Comparison of ENCODE assay signal across 9 cellular contexts in the genomic region with DNA sequence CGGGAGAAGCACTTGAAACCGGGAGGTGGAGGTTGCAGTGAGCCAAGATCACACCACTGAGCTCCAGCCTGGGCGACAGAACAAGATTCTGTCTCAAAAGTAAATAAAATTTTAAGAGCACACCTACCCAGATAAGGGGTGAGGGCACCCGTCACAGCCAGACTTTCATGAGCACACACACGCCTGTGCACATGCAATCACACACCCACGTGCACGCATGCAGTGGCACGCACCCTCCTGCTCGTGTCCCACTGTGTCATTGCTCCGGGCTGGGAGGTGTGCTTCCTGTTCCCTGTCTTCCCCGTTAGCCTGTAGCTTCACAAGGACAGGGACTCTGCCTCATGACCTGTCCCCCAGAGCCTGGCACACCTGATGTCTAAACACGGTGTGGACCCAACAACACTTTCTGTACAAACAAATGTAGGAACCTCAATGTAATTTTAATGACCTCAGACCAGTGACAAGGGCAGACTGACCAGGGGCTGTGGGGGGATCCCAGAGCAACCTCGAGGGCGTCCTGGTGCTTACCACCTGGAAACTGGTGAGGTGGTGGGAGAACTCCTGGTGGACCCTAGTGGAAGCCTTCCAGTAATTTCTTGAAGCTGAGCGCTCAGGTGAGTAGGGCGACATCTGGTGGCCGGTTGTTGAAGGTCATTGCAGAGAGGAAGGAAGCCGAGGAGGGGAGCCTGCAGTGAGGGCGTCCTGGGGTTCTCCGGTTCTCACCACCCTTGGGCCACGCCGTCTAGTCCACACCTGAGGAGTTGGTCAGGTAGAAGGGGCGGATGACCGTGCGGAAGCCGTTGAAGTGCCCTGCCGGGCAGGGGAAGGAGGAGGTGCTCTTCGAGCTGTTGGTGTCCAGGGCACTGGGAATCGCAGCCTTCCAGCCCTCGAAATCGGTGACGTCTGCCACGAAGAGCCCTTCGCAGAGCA. TPM values are rescaled to one million over a fixed set of nuclear protein-coding genes. Genes with fewer than 3 reads are reported as not detected.
DNase-seq lines count a peak whose midpoint lies in the region; ATAC-seq and TF ChIP-seq lines count a peak whose summit lies in the region.
"Had no signal": no experiment of that assay in that cellular context is flagged by ENCODE, and none has a peak within 500 bp of the region (broad histone marks: within the 10 kb centered on the region; RNA-seq: fewer than 3 reads in every experiment).

No MANE protein-coding gene starts in this region.

- no peak overlapping the region for H3K9ac ChIP-seq in Karpas-422 (ENCODE audit: low read length)

- H2AFZ ChIP-seq in Karpas-422 (ENCODE audit: low read length): no peak overlapping the region

- H3K27ac ChIP-seq in Karpas-422 (ENCODE audit: low read length): no peak overlapping the region

- H3K4me1 ChIP-seq in Karpas-422 (ENCODE audit: low read length): peaks cover 15% of the 10 kb centered on the region

- H3K36me3 Mint-ChIP-seq in activated T-cell treated with anti-CD3 and anti-CD28 coated beads, Interleukin-2, amount 50 U/mL, for 72 hours (ENCODE audit: insufficient read depth in 2 of 2): no peaks in the 10 kb centered on the region
- no peaks in the 10 kb centered on the region for H3K36me3 Mint-ChIP-seq in nephron (ENCODE audit: low read depth)

- no peaks in the 10 kb centered on the region for H3K9me3 Mint-ChIP-seq in activated T-cell treated with anti-CD3 and anti-CD28 coated beads, Interleukin-2, amount 50 U/mL, for 72 hours
- no peaks in the 10 kb centered on the region for H3K9me3 Mint-ChIP-seq in nephron

- no peak overlapping the region for H3K27ac Mint-ChIP-seq in activated T-cell treated with anti-CD3 and anti-CD28 coated beads, Interleukin-2, amount 50 U/mL, for 72 hours
- peak overlapping the region; percentile 74 to 79 (median 78) for H3K27ac Mint-ChIP-seq in nephron

- ATAC-seq in activated T-cell treated with anti-CD3 and anti-CD28 coated beads, Interleukin-2, amount 50 U/mL, for 72 hours (replicated peaks in 1 of 2): peak; percentile 56 to 57
- ATAC-seq in stimulated activated naive CD8-positive, alpha-beta T cell treated with anti-CD3 and anti-CD28 coated beads, Interleukin-15, Interleukin-2, amounts not matched to agents 100 U/mL and 50 U/mL, for 24 hours: peak; percentile 62
- ATAC-seq in HG03565 (IDR thresholded peaks at IDR 0.05; ENCODE audit: unreplicated experiment): no peak

- no peaks in the 10 kb centered on the region for H3K27me3 Mint-ChIP-seq in activated T-cell treated with anti-CD3 and anti-CD28 coated beads, Interleukin-2, amount 50 U/mL, for 72 hours (ENCODE audit: low read depth)
- H3K27me3 Mint-ChIP-seq in nephron (ENCODE audit: low read depth): peaks cover 10% of the 10 kb centered on the region

- peak; percentile 81 to 95 (median 82) for TF ChIP-seq CTCF in nephron (IDR thresholded peaks at IDR 0.05; ENCODE audit: unreplicated experiment in 3 of 3)

- H3K4me1 Mint-ChIP-seq in activated T-cell treated with anti-CD3 and anti-CD28 coated beads, Interleukin-2, amount 50 U/mL, for 72 hours (ENCODE audit: low read depth): peaks cover 5% of the 10 kb centered on the region
- peaks cover 23% of the 10 kb centered on the region for H3K4me1 Mint-ChIP-seq in nephron

- H3K9me3 ChIP-seq in Karpas-422 (ENCODE audit: low read length): no peaks in the 10 kb centered on the region

- in situ Hi-C loops in Caki2 (cut with HindIII; ENCODE audit: low pct_unique_long_range_greater_than_20kb, low sequenced_read_pairs): no loop called here

- no peaks in the 10 kb centered on the region for H3K79me2 ChIP-seq in Karpas-422 (ENCODE audit: low read length)

- H3K4me3 ChIP-seq in Karpas-422 (ENCODE audit: low read length): no peak overlapping the region

- no peak overlapping the region for H3K4me2 ChIP-seq in Karpas-422 (ENCODE audit: low read depth, low read length, poor library complexity, severe bottlenecking)

- peaks cover 6% of the 10 kb centered on the region; the same call in 1 of the 2 replicates for H4K20me1 ChIP-seq in Karpas-422 (ENCODE audit: insufficient read depth, low read depth, low read length)

- H3K4me3 Mint-ChIP-seq in activated T-cell treated with anti-CD3 and anti-CD28 coated beads, Interleukin-2, amount 50 U/mL, for 72 hours: no peak overlapping the region
- peak overlapping the region; percentile 21 to 70 (median 57) for H3K4me3 Mint-ChIP-seq in nephron

- no peaks in the 10 kb centered on the region for H3K36me3 ChIP-seq in Karpas-422 (ENCODE audit: insufficient read depth, low read length)

- H3K9me2 ChIP-seq in Karpas-422 (replicated peaks; ENCODE audit: insufficient read depth, low read length): no peaks in the 10 kb centered on the region

- DNase-seq in Caki2 (ENCODE audit: low read depth) (peak; percentile 61), Karpas-422 (peak; percentile 91), RPMI8226 (peak; percentile 84), fibroblast of gingiva (ENCODE audit: low read depth) (peak; percentile 51)
- DNase-seq in activated T-cell treated with anti-CD3 and anti-CD28 coated beads, Interleukin-2, amount 50 U/mL, for 72 hours: peak; percentile 78 to 81
- DNase-seq in stimulated activated naive CD8-positive, alpha-beta T cell treated with anti-CD3 and anti-CD28 coated beads, Interleukin-15, Interleukin-2, amounts not matched to agents 100 U/mL and 50 U/mL, for 24 hours: peak; percentile 83

- H3K27me3 ChIP-seq in Karpas-422 (ENCODE audit: low read length): no peaks in the 10 kb centered on the region

RNA-seq across cellular contexts. Expression of gene LGALS3BP, which starts 8.6 kb away (rescaled TPM):
- total RNA-seq in Caki2 (2014; rRNA removed; shearing (Covaris generic); ENCODE audit: low replicate concordance): 345 and 478 TPM in 2 replicates
- total RNA-seq in Karpas-422 (2014; rRNA removed; shearing (Covaris generic); ENCODE audit: low replicate concordance): 23.7 and 39.5 TPM in 2 replicates
- total RNA-seq in activated T-cell treated with anti-CD3 and anti-CD28 coated beads, Interleukin-2, amount 50 U/mL, for 72 hours: 10 to 100 TPM; 23.1 to 28.2 TPM

RNA-seq across cellular contexts. Expression of gene CANT1, which starts 38.5 kb away (rescaled TPM):
- 63.0 and 77.3 TPM in 2 replicates for total RNA-seq in Caki2 (2014; rRNA removed; shearing (Covaris generic); ENCODE audit: low replicate concordance)
- total RNA-seq in Karpas-422 (2014; rRNA removed; shearing (Covaris generic); ENCODE audit: low replicate concordance): 22.7 and 27.6 TPM in 2 replicates
- 10 to 100 TPM; 52.9 to 58.1 TPM for total RNA-seq in activated T-cell treated with anti-CD3 and anti-CD28 coated beads, Interleukin-2, amount 50 U/mL, for 72 hours

RNA-seq across cellular contexts. Expression of gene TIMP2, which starts 45.9 kb away (rescaled TPM):
- total RNA-seq in Caki2 (2014; rRNA removed; shearing (Covaris generic); ENCODE audit: low replicate concordance): 70.1 and 77.2 TPM in 2 replicates
- 0.07 TPM in 1 of 2 replicates, not detected in the other for total RNA-seq in Karpas-422 (2014; rRNA removed; shearing (Covaris generic); ENCODE audit: low replicate concordance)
- 1 to 10 TPM; 2.6 to 4.1 TPM for total RNA-seq in activated T-cell treated with anti-CD3 and anti-CD28 coated beads, Interleukin-2, amount 50 U/mL, for 72 hours

RNA-seq across cellular contexts. Expression of gene C1QTNF1, which starts 52.9 kb away (rescaled TPM):
- total RNA-seq in Caki2 (2014; rRNA removed; shearing (Covaris generic); ENCODE audit: low replicate concordance): not detected in 2 replicates
- total RNA-seq in Karpas-422 (2014; rRNA removed; shearing (Covaris generic); ENCODE audit: low replicate concordance): not detected in 2 replicates
- under 1 TPM; 0.31 to 0.88 TPM for total RNA-seq in activated T-cell treated with anti-CD3 and anti-CD28 coated beads, Interleukin-2, amount 50 U/mL, for 72 hours
- total RNA-seq: T-helper 2 cell treated with Interferon-gamma antibody and Interleukin-4, amounts not matched to agents 100 ng/mL and 5 ng/mL, for 36 hours had no signal

Comparison
In these comparisons a context has a peak if more than half of its experiments do, and no peak if none do; other contexts are left out.
1. H3K4me3 Mint-ChIP-seq: peak in nephron (3 of 3); none in activated T-cell treated with anti-CD3 and anti-CD28 coated beads, Interleukin-2, amount 50 U/mL, for 72 hours (0 of 2).
2. RNA of gene TIMP2, which starts 45.9 kb away (total RNA-seq): 70.1 to 77.2 TPM in Caki2; 2.6 to 4.1 TPM in activated T-cell treated with anti-CD3 and anti-CD28 coated beads, Interleukin-2, amount 50 U/mL, for 72 hours and 0.07 TPM in Karpas-422; every median in the first group is over 10 times any median in the second.
3. Peak in every context shown above with its lines, with median percentiles within 50 percentile points of each other: DNase-seq.